ENCODE assay signal across 6 cellular contexts in genomic region chr16:1379863-1380174, GRCh38. TPM values are rescaled to one million over a fixed set of nuclear protein-coding genes. Genes with fewer than 3 reads are reported as not detected.
A peak's percentile ranks its signal among the peaks of the same experiment; 100 is the strongest.
DNase-seq lines count a peak whose midpoint lies in the region; ATAC-seq and TF ChIP-seq lines count a peak whose summit lies in the region.

No MANE protein-coding gene starts in this region.

- TF ChIP-seq CTCF in H9 (conservative IDR thresholded peaks at IDR 0.05) = peak; percentile 34; the same call in 2 of the 3 replicates
- TF ChIP-seq CTCF in neural progenitor cell (IDR thresholded peaks at IDR 0.05) = peak; percentile 36

- H3K14ac ChIP-seq in H9 (ENCODE audit: insufficient read depth, low read length) = no peak overlapping the region

- H3K36me3 ChIP-seq in neural progenitor cell = no peaks in the 10 kb centered on the region

- H3K27me3 ChIP-seq in H9 (ENCODE audit: insufficient read depth, low read length) (no peaks in the 10 kb centered on the region), neural progenitor cell (peaks cover 20% of the 10 kb centered on the region)

- no peak overlapping the region for H2BK20ac ChIP-seq in H9 (ENCODE audit: low read depth, low read length, poor library complexity, severe bottlenecking)

- H4K8ac ChIP-seq in H9 (replicated peaks; ENCODE audit: insufficient read length, low read depth, low read length) = no peak overlapping the region

- H3K4ac ChIP-seq in H9 (ENCODE audit: low read depth, low read length) = no peak overlapping the region

- H3K4me3 Mint-ChIP-seq in H9 (peak overlapping the region; percentile 80 to 89), neural progenitor cell (peak overlapping the region; percentile 88)
- H3K4me3 Mint-ChIP-seq in activated CD8-positive, alpha-beta T cell treated with anti-CD3 and anti-CD28 coated beads, Interleukin-2, amount 10 ng/mL, durations not matched to agents 7 days and 5 days = peak overlapping the region; percentile 71

- H2AFZ ChIP-seq in H9 (ENCODE audit: low read length) (no peak overlapping the region), neural progenitor cell (replicated peaks) (peak overlapping the region; percentile 82)

- H3K4me1 ChIP-seq in H9 (ENCODE audit: insufficient read depth, low read length) (no peaks in the 10 kb centered on the region), neural progenitor cell (peaks cover 4% of the 10 kb centered on the region)

- no peak overlapping the region for H4K91ac ChIP-seq in H9 (ENCODE audit: insufficient read length, low read depth, low read length)

- no peak overlapping the region for H3K27ac ChIP-seq in H9 (ENCODE audit: insufficient read length, low read depth, low read length)
- no peak overlapping the region for H3K27ac ChIP-seq in neural progenitor cell

- CTCF ChIA-PET in activated CD8-positive, alpha-beta T cell treated with anti-CD3 and anti-CD28 coated beads, Interleukin-2, amount 10 ng/mL, durations not matched to agents 7 days and 5 days (lab: Charles Lee) = interaction anchor here (1.1 to 2.9 kb wide), 2 partner anchors 17 to 80 kb away, joined by 3 to 13 read pairs; no protein-coding TSS in a partner anchor

- no peak overlapping the region for H3K9ac ChIP-seq in H9 (ENCODE audit: extremely low read depth, insufficient read length, low read length)
- no peak overlapping the region for H3K9ac ChIP-seq in neural progenitor cell

- no peaks in the 10 kb centered on the region for H4K20me1 ChIP-seq in H9 (ENCODE audit: control insufficient read depth, insufficient read depth, insufficient read length)
- peaks cover 37% of the 10 kb centered on the region for H4K20me1 ChIP-seq in neural progenitor cell (ENCODE audit: low read depth)

- no peak overlapping the region for H2BK5ac ChIP-seq in H9 (ENCODE audit: insufficient read length, low read length)

- H3K27me3 Mint-ChIP-seq in H9 (ENCODE audit: low read depth) (no peaks in the 10 kb centered on the region; the same call in 1 of the 2 replicates), neural progenitor cell (ENCODE audit: insufficient read depth, low read depth) (peaks cover 7% of the 10 kb centered on the region)
- no peaks in the 10 kb centered on the region for H3K27me3 Mint-ChIP-seq in activated CD8-positive, alpha-beta T cell treated with anti-CD3 and anti-CD28 coated beads, Interleukin-2, amount 10 ng/mL, durations not matched to agents 7 days and 5 days (ENCODE audit: low read depth)

- H3K27ac Mint-ChIP-seq in H9 = peak overlapping the region in 1 of 3 experiments; percentile 92; a peak in 2 of 7 replicates
- H3K27ac Mint-ChIP-seq in activated CD8-positive, alpha-beta T cell treated with anti-CD3 and anti-CD28 coated beads, Interleukin-2, amount 10 ng/mL, durations not matched to agents 7 days and 5 days = peak overlapping the region; percentile 57
- no peak overlapping the region for H3K27ac Mint-ChIP-seq in neural progenitor cell

- H2AK5ac ChIP-seq in H9 (ENCODE audit: insufficient read length, low read length) = no peak overlapping the region

- peak overlapping the region; percentile 80 for H3K4me3 ChIP-seq in neural progenitor cell

- ATAC-seq in activated CD8-positive, alpha-beta T cell treated with anti-CD3 and anti-CD28 coated beads, Interleukin-2, amount 10 ng/mL, durations not matched to agents 7 days and 5 days = no peak

- H3K9me3 ChIP-seq in H9 (ENCODE audit: control insufficient read depth, low read depth, low read length) (no peaks in the 10 kb centered on the region), neural progenitor cell (ENCODE audit: low read depth) (no peaks in the 10 kb centered on the region)

- peaks cover 18 to 19% of the 10 kb centered on the region in 2 experiments for H3K4me1 Mint-ChIP-seq in H9
- H3K4me1 Mint-ChIP-seq in activated CD8-positive, alpha-beta T cell treated with anti-CD3 and anti-CD28 coated beads, Interleukin-2, amount 10 ng/mL, durations not matched to agents 7 days and 5 days (ENCODE audit: low read depth) = peaks cover 19% of the 10 kb centered on the region
- peaks cover 13% of the 10 kb centered on the region for H3K4me1 Mint-ChIP-seq in neural progenitor cell

- H4K5ac ChIP-seq in H9 (ENCODE audit: insufficient read length, low read depth, low read length) = no peak overlapping the region

- H3K18ac ChIP-seq in H9 (ENCODE audit: insufficient read length, low read depth, low read length) = no peak overlapping the region

- peaks cover 18% of the 10 kb centered on the region for H3K23me2 ChIP-seq in H9 (ENCODE audit: insufficient read length, low read depth, low read length, poor library complexity, severe bottlenecking)

- peak overlapping the region; percentile 81 for H3K4me2 ChIP-seq in H9 (ENCODE audit: insufficient read depth, insufficient read length, low read length)
- H3K4me2 ChIP-seq in neural progenitor cell = peak overlapping the region; percentile 99

- H3K36me3 Mint-ChIP-seq in H9 (ENCODE audit: insufficient read depth in 1 of 3, low read depth in 3 of 3) (peaks cover 3 to 14% (median 6%) of the 10 kb centered on the region in 3 experiments), neural progenitor cell (peaks cover 3% of the 10 kb centered on the region)
- peaks cover 1% of the 10 kb centered on the region for H3K36me3 Mint-ChIP-seq in activated CD8-positive, alpha-beta T cell treated with anti-CD3 and anti-CD28 coated beads, Interleukin-2, amount 10 ng/mL, durations not matched to agents 7 days and 5 days (ENCODE audit: low read depth)

- no peak overlapping the region for H3K23ac ChIP-seq in H9 (ENCODE audit: insufficient read length, low read depth, low read length)

- no CpG with 5 or more reads among the region's 19 CpGs for WGBS in H9 (ENCODE audit: extremely low coverage, insufficient read length, low lambda C conversion rate)

- peaks cover 11% of the 10 kb centered on the region for H3F3A ChIP-seq in neural progenitor cell (ENCODE audit: low read depth)

- no peak overlapping the region for H2BK12ac ChIP-seq in H9 (ENCODE audit: insufficient read length, low read depth, low read length)

- H3K9me3 Mint-ChIP-seq in H9 = no peaks in the 10 kb centered on the region; a peak in 1 of 5 replicates
- no peaks in the 10 kb centered on the region for H3K9me3 Mint-ChIP-seq in activated CD8-positive, alpha-beta T cell treated with anti-CD3 and anti-CD28 coated beads, Interleukin-2, amount 10 ng/mL, durations not matched to agents 7 days and 5 days (ENCODE audit: insufficient read depth)
- no peaks in the 10 kb centered on the region for H3K9me3 Mint-ChIP-seq in neural progenitor cell

- H3K79me2 ChIP-seq in H9 (ENCODE audit: insufficient read depth, low read length) (peaks cover 3% of the 10 kb centered on the region; the same call in 1 of the 2 replicates), neural progenitor cell (ENCODE audit: low read depth) (peaks cover 15% of the 10 kb centered on the region)

- H3K56ac ChIP-seq in H9 (ENCODE audit: insufficient read length, low read depth, low read length) = no peak overlapping the region

- H3T11ph ChIP-seq in H9 (ENCODE audit: low read length) = no peak overlapping the region

- peak; percentile 81 for DNase-seq in H9
- no peak for DNase-seq in activated CD8-positive, alpha-beta T cell treated with anti-CD3 and anti-CD28 coated beads, Interleukin-2, amount 10 ng/mL, durations not matched to agents 7 days and 5 days
- no peak for DNase-seq in neural progenitor cell (ENCODE audit: low spot score)
- no peak for DNase-seq in NCI-H1436 (lab: John Stamatoyannopoulos, UW)
- no peak for DNase-seq in GM19240 (ENCODE audit: insufficient read length, low spot score)
- no peak for DNase-seq in amniotic stem cell (lab: John Stamatoyannopoulos, UW)

- H2BK120ac ChIP-seq in H9 (ENCODE audit: low read depth, low read length, poor library complexity, severe bottlenecking) = no peak overlapping the region

- H3K79me1 ChIP-seq in H9 (ENCODE audit: insufficient read depth, low read depth, low read length, poor library complexity, severe bottlenecking) = peaks cover 5% of the 10 kb centered on the region

- POLR2A ChIA-PET in activated CD8-positive, alpha-beta T cell treated with anti-CD3 and anti-CD28 coated beads, Interleukin-2, amount 10 ng/mL, durations not matched to agents 7 days and 5 days (lab: Charles Lee) = interaction anchor here (0.9 to 2.5 kb wide), 4 partner anchors 16 to 69 kb away, joined by 3 to 9 read pairs (median 3); partner anchors contain the start of gene UQCC4

- H2BK15ac ChIP-seq in H9 (ENCODE audit: low read depth, low read length) = no peak overlapping the region; the same call in 1 of the 2 replicates

RNA-seq across cellular contexts. Expression of gene GNPTG, which starts 28.1 kb away (rescaled TPM):
- total RNA-seq in H9 (2021) (29.4 and 29.7 TPM in 2 replicates), neural progenitor cell (ENCODE audit: low replicate concordance) (11.8 and 22.7 TPM in 2 replicates)
- total RNA-seq in activated CD8-positive, alpha-beta T cell treated with anti-CD3 and anti-CD28 coated beads, Interleukin-2, amount 10 ng/mL, durations not matched to agents 7 days and 5 days = 10 to 100 TPM; 24.2 to 25.1 TPM

RNA-seq across cellular contexts. Expression of gene TSR3, which starts 28.1 kb away (rescaled TPM):
- total RNA-seq in H9 (2021) (58.8 and 65.0 TPM in 2 replicates), neural progenitor cell (ENCODE audit: low replicate concordance) (22.4 and 60.6 TPM in 2 replicates)
- 10 to 100 TPM; 48.5 to 50.7 TPM for total RNA-seq in activated CD8-positive, alpha-beta T cell treated with anti-CD3 and anti-CD28 coated beads, Interleukin-2, amount 10 ng/mL, durations not matched to agents 7 days and 5 days

RNA-seq across cellular contexts. Expression of gene UNKL, which starts 34.7 kb away (rescaled TPM):
- total RNA-seq in H9 (2021) = 32.0 and 33.3 TPM in 2 replicates
- 10 to 100 TPM; 19.6 to 24.9 TPM for total RNA-seq in activated CD8-positive, alpha-beta T cell treated with anti-CD3 and anti-CD28 coated beads, Interleukin-2, amount 10 ng/mL, durations not matched to agents 7 days and 5 days
- 6.1 and 25.4 TPM in 2 replicates for total RNA-seq in neural progenitor cell (ENCODE audit: low replicate concordance)

RNA-seq across cellular contexts. Expression of gene UQCC4, which starts 40.7 kb away (rescaled TPM):
- total RNA-seq in H9 (2021) (11.4 and 12.3 TPM in 2 replicates), neural progenitor cell (ENCODE audit: low replicate concordance) (4.6 and 13.2 TPM in 2 replicates)
- 10 to 100 TPM; 17.2 to 20.1 TPM for total RNA-seq in activated CD8-positive, alpha-beta T cell treated with anti-CD3 and anti-CD28 coated beads, Interleukin-2, amount 10 ng/mL, durations not matched to agents 7 days and 5 days

RNA-seq across cellular contexts. Expression of gene BAIAP3, which starts 46.4 kb away (rescaled TPM):
- 5.9 and 6.8 TPM in 2 replicates for total RNA-seq in H9 (2021)
- under 1 TPM; 0.24 to 0.63 TPM for total RNA-seq in activated CD8-positive, alpha-beta T cell treated with anti-CD3 and anti-CD28 coated beads, Interleukin-2, amount 10 ng/mL, durations not matched to agents 7 days and 5 days
- 0.34 and 4.0 TPM in 2 replicates for total RNA-seq in neural progenitor cell (ENCODE audit: low replicate concordance)
